Comparison of ENCODE assay signal across 8 cellular contexts in the genomic region with DNA sequence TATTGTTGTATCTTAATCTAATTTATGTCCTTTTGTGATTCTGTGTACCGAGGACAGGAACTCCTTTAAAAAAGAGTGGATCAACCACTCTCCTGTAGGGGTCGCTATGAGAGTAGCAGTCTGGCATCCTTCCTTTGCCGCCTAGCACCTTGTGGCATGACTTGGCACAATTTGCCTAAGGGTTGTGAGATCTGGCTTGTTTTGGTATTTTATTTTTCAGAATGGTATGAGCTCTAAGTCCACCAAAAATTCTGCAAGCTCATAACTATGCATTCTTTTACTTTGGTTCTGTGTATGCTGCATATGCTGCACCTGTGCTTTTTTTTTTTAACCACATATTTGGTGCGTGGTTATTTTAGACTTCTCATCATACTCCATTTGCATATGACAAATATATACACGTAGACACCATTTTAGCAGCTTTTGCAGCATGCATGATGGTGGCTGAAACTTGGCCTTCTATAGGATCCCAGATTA.
DNase-seq lines count a peak whose midpoint lies in the region; ATAC-seq and TF ChIP-seq lines count a peak whose summit lies in the region.

No MANE protein-coding gene starts in this region.

- peak; percentile 57 for DNase-seq in activated CD4-positive, alpha-beta T cell treated with anti-CD3 and anti-CD28 coated beads, Interleukin-2, amount 10 ng/mL, durations not matched to agents 24 days and 14 days
- DNase-seq in activated CD4-positive, alpha-beta T cell treated with anti-CD3 and anti-CD28 coated beads for 1 hour = no peak
- DNase-seq in H4 (ENCODE audit: low spot score) (peak; percentile 62), WTC11 (ENCODE audit: low spot score) (peak; percentile 42), left kidney (ENCODE audit: low read depth, low spot score) (peak; percentile 32), NCI-H2029 treated with DMSO at 0.1 percent for 48 hours (lab: John Stamatoyannopoulos, UW) (no peak), DMS153 (lab: John Stamatoyannopoulos, UW) (no peak)

- no peaks in the 10 kb centered on the region for H3K36me3 Mint-ChIP-seq in activated CD4-positive, alpha-beta T cell treated with anti-CD3 and anti-CD28 coated beads, Interleukin-2, amount 10 ng/mL, durations not matched to agents 24 days and 14 days (ENCODE audit: low read depth)
- H3K36me3 Mint-ChIP-seq in WTC11 = peaks cover 8% of the 10 kb centered on the region

- CTCF ChIA-PET in WTC11 (lab: Charles Lee) = interaction anchor here (0.6 to 2.3 kb wide), 10 partner anchors 11 to 381 kb away, joined by 3 to 16 read pairs (median 3); no protein-coding TSS in a partner anchor

- no peaks in the 10 kb centered on the region for H3K9me3 Mint-ChIP-seq in activated CD4-positive, alpha-beta T cell treated with anti-CD3 and anti-CD28 coated beads, Interleukin-2, amount 10 ng/mL, durations not matched to agents 24 days and 14 days
- H3K9me3 Mint-ChIP-seq in WTC11 = peaks cover 7% of the 10 kb centered on the region

- H3K27me3 Mint-ChIP-seq in activated CD4-positive, alpha-beta T cell treated with anti-CD3 and anti-CD28 coated beads, Interleukin-2, amount 10 ng/mL, durations not matched to agents 24 days and 14 days = peaks cover 2% of the 10 kb centered on the region
- no peaks in the 10 kb centered on the region for H3K27me3 Mint-ChIP-seq in WTC11 (ENCODE audit: low read depth)

- no peak overlapping the region for H3K4me3 Mint-ChIP-seq in activated CD4-positive, alpha-beta T cell treated with anti-CD3 and anti-CD28 coated beads, Interleukin-2, amount 10 ng/mL, durations not matched to agents 24 days and 14 days
- no peak overlapping the region for H3K4me3 Mint-ChIP-seq in WTC11

- TF ChIP-seq RAD21 in Ishikawa (IDR thresholded peaks at IDR 0.05; ENCODE audit: low read depth) = peak; percentile 80

- peak; percentile 80 for TF ChIP-seq CTCF in WTC11 (IDR thresholded peaks at IDR 0.05)

- TF ChIP-seq EP300 in Ishikawa (IDR thresholded peaks at IDR 0.05; ENCODE audit: borderline replicate concordance) = no peak

- no peak overlapping the region for H3K27ac Mint-ChIP-seq in activated CD4-positive, alpha-beta T cell treated with anti-CD3 and anti-CD28 coated beads, Interleukin-2, amount 10 ng/mL, durations not matched to agents 24 days and 14 days
- no peak overlapping the region; the same call in 1 of the 2 replicates for H3K27ac Mint-ChIP-seq in WTC11

- POLR2A ChIA-PET in WTC11 (lab: Charles Lee) = no interaction called here

- no peaks in the 10 kb centered on the region for H3K4me1 Mint-ChIP-seq in activated CD4-positive, alpha-beta T cell treated with anti-CD3 and anti-CD28 coated beads, Interleukin-2, amount 10 ng/mL, durations not matched to agents 24 days and 14 days
- H3K4me1 Mint-ChIP-seq in WTC11 = peaks cover 71% of the 10 kb centered on the region

- intact Hi-C loops in activated CD4-positive, alpha-beta T cell treated with anti-CD3 and anti-CD28 coated beads, Interleukin-2, amount 10 ng/mL, durations not matched to agents 24 days and 14 days (cut with micrococcal nuclease) = loop anchor here (5.0 kb wide), 1 partner anchor 323 kb away; no protein-coding TSS in a partner anchor

- ATAC-seq in WTC11 = peak; percentile 78

TF ChIP-seq in Ishikawa, 13 proteins besides CTCF, POLR2A, EP300 and RAD21:
- TF ChIP-seq CREB1 (IDR thresholded peaks at IDR 0.05; ENCODE audit: low read depth) (no peak), MAX (IDR thresholded peaks at IDR 0.05) (peak; percentile 52)

TF ChIP-seq in WTC11, 78 proteins besides CTCF, POLR2A, EP300 and RAD21 (continues in another document):
- TF ChIP-seq ETV6 (CRISPR knock-in tag; IDR thresholded peaks at IDR 0.05) (no peak), MAX (CRISPR knock-in tag; IDR thresholded peaks at IDR 0.05) (0 out of 2 replicates have a peak, but pooled peaks have one; percentile 36), NFYB (CRISPR knock-in tag; conservative IDR thresholded peaks at IDR 0.05; ENCODE audit: low read depth) (no peak), NR2C2 (CRISPR knock-in tag; IDR thresholded peaks at IDR 0.05) (no peak)
- TF ChIP-seq, protein P1, sequence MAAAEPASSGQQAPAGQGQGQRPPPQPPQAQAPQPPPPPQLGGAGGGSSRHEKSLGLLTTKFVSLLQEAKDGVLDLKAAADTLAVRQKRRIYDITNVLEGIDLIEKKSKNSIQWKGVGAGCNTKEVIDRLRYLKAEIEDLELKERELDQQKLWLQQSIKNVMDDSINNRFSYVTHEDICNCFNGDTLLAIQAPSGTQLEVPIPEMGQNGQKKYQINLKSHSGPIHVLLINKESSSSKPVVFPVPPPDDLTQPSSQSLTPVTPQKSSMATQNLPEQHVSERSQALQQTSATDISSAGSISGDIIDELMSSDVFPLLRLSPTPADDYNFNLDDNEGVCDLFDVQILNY (CRISPR knock-in tag; IDR thresholded peaks at IDR 0.05) = no peak
- TF ChIP-seq, protein P2, sequence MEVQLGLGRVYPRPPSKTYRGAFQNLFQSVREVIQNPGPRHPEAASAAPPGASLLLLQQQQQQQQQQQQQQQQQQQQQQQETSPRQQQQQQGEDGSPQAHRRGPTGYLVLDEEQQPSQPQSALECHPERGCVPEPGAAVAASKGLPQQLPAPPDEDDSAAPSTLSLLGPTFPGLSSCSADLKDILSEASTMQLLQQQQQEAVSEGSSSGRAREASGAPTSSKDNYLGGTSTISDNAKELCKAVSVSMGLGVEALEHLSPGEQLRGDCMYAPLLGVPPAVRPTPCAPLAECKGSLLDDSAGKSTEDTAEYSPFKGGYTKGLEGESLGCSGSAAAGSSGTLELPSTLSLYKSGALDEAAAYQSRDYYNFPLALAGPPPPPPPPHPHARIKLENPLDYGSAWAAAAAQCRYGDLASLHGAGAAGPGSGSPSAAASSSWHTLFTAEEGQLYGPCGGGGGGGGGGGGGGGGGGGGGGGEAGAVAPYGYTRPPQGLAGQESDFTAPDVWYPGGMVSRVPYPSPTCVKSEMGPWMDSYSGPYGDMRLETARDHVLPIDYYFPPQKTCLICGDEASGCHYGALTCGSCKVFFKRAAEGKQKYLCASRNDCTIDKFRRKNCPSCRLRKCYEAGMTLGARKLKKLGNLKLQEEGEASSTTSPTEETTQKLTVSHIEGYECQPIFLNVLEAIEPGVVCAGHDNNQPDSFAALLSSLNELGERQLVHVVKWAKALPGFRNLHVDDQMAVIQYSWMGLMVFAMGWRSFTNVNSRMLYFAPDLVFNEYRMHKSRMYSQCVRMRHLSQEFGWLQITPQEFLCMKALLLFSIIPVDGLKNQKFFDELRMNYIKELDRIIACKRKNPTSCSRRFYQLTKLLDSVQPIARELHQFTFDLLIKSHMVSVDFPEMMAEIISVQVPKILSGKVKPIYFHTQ (CRISPR knock-in tag; IDR thresholded peaks at IDR 0.05) = no peak
- TF ChIP-seq, protein P3, sequence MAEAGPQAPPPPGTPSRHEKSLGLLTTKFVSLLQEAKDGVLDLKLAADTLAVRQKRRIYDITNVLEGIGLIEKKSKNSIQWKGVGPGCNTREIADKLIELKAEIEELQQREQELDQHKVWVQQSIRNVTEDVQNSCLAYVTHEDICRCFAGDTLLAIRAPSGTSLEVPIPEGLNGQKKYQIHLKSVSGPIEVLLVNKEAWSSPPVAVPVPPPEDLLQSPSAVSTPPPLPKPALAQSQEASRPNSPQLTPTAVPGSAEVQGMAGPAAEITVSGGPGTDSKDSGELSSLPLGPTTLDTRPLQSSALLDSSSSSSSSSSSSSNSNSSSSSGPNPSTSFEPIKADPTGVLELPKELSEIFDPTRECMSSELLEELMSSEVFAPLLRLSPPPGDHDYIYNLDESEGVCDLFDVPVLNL (CRISPR knock-in tag; IDR thresholded peaks at IDR 0.05; ENCODE audit: borderline replicate concordance, low read depth) = no peak
- TF ChIP-seq, protein P4, sequence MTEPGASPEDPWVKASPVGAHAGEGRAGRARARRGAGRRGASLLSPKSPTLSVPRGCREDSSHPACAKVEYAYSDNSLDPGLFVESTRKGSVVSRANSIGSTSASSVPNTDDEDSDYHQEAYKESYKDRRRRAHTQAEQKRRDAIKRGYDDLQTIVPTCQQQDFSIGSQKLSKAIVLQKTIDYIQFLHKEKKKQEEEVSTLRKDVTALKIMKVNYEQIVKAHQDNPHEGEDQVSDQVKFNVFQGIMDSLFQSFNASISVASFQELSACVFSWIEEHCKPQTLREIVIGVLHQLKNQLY (CRISPR knock-in tag; IDR thresholded peaks at IDR 0.05) = no peak
- TF ChIP-seq, protein P5, sequence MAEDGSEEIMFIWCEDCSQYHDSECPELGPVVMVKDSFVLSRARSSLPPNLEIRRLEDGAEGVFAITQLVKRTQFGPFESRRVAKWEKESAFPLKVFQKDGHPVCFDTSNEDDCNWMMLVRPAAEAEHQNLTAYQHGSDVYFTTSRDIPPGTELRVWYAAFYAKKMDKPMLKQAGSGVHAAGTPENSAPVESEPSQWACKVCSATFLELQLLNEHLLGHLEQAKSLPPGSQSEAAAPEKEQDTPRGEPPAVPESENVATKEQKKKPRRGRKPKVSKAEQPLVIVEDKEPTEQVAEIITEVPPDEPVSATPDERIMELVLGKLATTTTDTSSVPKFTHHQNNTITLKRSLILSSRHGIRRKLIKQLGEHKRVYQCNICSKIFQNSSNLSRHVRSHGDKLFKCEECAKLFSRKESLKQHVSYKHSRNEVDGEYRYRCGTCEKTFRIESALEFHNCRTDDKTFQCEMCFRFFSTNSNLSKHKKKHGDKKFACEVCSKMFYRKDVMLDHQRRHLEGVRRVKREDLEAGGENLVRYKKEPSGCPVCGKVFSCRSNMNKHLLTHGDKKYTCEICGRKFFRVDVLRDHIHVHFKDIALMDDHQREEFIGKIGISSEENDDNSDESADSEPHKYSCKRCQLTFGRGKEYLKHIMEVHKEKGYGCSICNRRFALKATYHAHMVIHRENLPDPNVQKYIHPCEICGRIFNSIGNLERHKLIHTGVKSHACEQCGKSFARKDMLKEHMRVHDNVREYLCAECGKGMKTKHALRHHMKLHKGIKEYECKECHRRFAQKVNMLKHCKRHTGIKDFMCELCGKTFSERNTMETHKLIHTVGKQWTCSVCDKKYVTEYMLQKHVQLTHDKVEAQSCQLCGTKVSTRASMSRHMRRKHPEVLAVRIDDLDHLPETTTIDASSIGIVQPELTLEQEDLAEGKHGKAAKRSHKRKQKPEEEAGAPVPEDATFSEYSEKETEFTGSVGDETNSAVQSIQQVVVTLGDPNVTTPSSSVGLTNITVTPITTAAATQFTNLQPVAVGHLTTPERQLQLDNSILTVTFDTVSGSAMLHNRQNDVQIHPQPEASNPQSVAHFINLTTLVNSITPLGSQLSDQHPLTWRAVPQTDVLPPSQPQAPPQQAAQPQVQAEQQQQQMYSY (CRISPR knock-in tag; IDR thresholded peaks at IDR 0.05) = no peak
- TF ChIP-seq, protein P6, sequence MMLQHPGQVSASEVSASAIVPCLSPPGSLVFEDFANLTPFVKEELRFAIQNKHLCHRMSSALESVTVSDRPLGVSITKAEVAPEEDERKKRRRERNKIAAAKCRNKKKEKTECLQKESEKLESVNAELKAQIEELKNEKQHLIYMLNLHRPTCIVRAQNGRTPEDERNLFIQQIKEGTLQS (CRISPR knock-in tag; conservative IDR thresholded peaks at IDR 0.05) = no peak

Comparison
In these comparisons a context has a peak if more than half of its experiments do, and no peak if none do; other contexts are left out.
1. DNase-seq: peak in activated CD4-positive, alpha-beta T cell treated with anti-CD3 and anti-CD28 coated beads, Interleukin-2, amount 10 ng/mL, durations not matched to agents 24 days and 14 days (single experiment), H4 (single experiment), WTC11 (single experiment) and left kidney (single experiment); none in activated CD4-positive, alpha-beta T cell treated with anti-CD3 and anti-CD28 coated beads for 1 hour (single experiment), NCI-H2029 treated with DMSO at 0.1 percent for 48 hours (single experiment) and DMS153 (single experiment).